In genomic region chr1:230772457-230773395, GRCh38 we compare ENCODE assay signal across 8 cellular contexts. TPM values are rescaled to one million over a fixed set of nuclear protein-coding genes. Genes with fewer than 3 reads are reported as not detected.
DNase-seq lines count a peak whose midpoint lies in the region; ATAC-seq and TF ChIP-seq lines count a peak whose summit lies in the region.

No MANE protein-coding gene starts in this region.

- H3K9me3 ChIP-seq in skeletal muscle tissue (ENCODE audit: control insufficient read depth in 3 of 3, low read length in 3 of 3) = no peaks in the 10 kb centered on the region
- H3K9me3 ChIP-seq in effector memory CD4-positive, alpha-beta T cell (ENCODE audit: control insufficient read depth, low read length) = no peaks in the 10 kb centered on the region

- no peaks in the 10 kb centered on the region for H3K27me3 ChIP-seq in skeletal muscle tissue (ENCODE audit: control insufficient read depth in 3 of 3, insufficient read depth in 3 of 3, low read length in 3 of 3)
- H3K27me3 ChIP-seq in effector memory CD4-positive, alpha-beta T cell (replicated peaks; ENCODE audit: control insufficient read depth, insufficient read depth, low read length, poor library complexity, severe bottlenecking) = no peaks in the 10 kb centered on the region

- H3K4me3 ChIP-seq in skeletal muscle tissue (ENCODE audit: low read length in 3 of 3) = peak overlapping the region in 2 of 3 donors; percentile 38 to 63
- H3K4me3 ChIP-seq in effector memory CD4-positive, alpha-beta T cell (ENCODE audit: insufficient read depth, low read depth, low read length, poor library complexity, severe bottlenecking) = no peak overlapping the region

- DNase-seq in AG08396 (ENCODE audit: low spot score) (peak; percentile 76), amniotic epithelial cell (ENCODE audit: low read depth) (peak; percentile 93), hepatic stellate cell (ENCODE audit: low spot score) (peak; percentile 81), activated gamma-delta T cell (lab: John Stamatoyannopoulos, UW) (no peak)
- DNase-seq in effector memory CD4-positive, alpha-beta T cell = no peak

- no peak overlapping the region for H3K27ac ChIP-seq in skeletal muscle tissue (ENCODE audit: low read depth, low read length)
- no peak overlapping the region for H3K27ac ChIP-seq in effector memory CD4-positive, alpha-beta T cell (ENCODE audit: insufficient read depth, low read length, poor library complexity, severe bottlenecking)

- H3K9ac ChIP-seq in skeletal muscle tissue (ENCODE audit: low read depth in 1 of 3, low read length in 3 of 3) = peak overlapping the region in 2 of 3 donors; percentile 21 to 40

- TF ChIP-seq CTCF in LNCAP (IDR thresholded peaks at IDR 0.05) = peak; percentile 83

- peaks cover 10 to 14% (median 10%) of the 10 kb centered on the region in 3 donors for H3K4me1 ChIP-seq in skeletal muscle tissue (ENCODE audit: control insufficient read depth in 3 of 3, insufficient read depth in 3 of 3, low read length in 3 of 3)
- no peaks in the 10 kb centered on the region for H3K4me1 ChIP-seq in effector memory CD4-positive, alpha-beta T cell (ENCODE audit: control insufficient read depth, insufficient read depth, low read length, poor library complexity, severe bottlenecking)

- ATAC-seq in GM21723 (IDR thresholded peaks at IDR 0.05; ENCODE audit: unreplicated experiment) = no peak

- no peaks in the 10 kb centered on the region for H3K36me3 ChIP-seq in skeletal muscle tissue (ENCODE audit: control insufficient read depth in 3 of 3, insufficient read depth in 3 of 3, low read length in 3 of 3)
- H3K36me3 ChIP-seq in effector memory CD4-positive, alpha-beta T cell (ENCODE audit: control insufficient read depth, insufficient read depth, low read length) = no peaks in the 10 kb centered on the region

RNA-seq across cellular contexts. Expression of gene CAPN9, which starts 25.5 kb away (rescaled TPM):
- under 0.01 TPM for total RNA-seq in skeletal muscle tissue

RNA-seq across cellular contexts. Expression of gene AGT, which starts 58.8 kb away (rescaled TPM):
- 10.4 TPM for total RNA-seq in skeletal muscle tissue

Comparison
In these comparisons a context has a peak if more than half of its experiments do, and no peak if none do; other contexts are left out.
1. DNase-seq: peak in AG08396 (single experiment), amniotic epithelial cell (single experiment) and hepatic stellate cell (single experiment); none in activated gamma-delta T cell (single experiment) and effector memory CD4-positive, alpha-beta T cell (0 of 3).